ENCODE assay signal across 1 cellular context in genomic region chr3:97970929-97971460, GRCh38.
TF ChIP-seq lines count a peak whose summit lies in the region.

No MANE protein-coding gene starts in this region.

TF ChIP-seq in GM23338, 12 proteins besides CTCF, POLR2A, EP300 and RAD21 (continued from another document):
- TF ChIP-seq ZNF462 (CRISPR knock-in tag; IDR thresholded peaks at IDR 0.05) (no peak), POLR2AphosphoS5 (IDR thresholded peaks at IDR 0.05; ENCODE audit: low read depth) (no peak), NANOG (IDR thresholded peaks at IDR 0.05; ENCODE audit: borderline replicate concordance) (no peak), EZH2phosphoT487 (IDR thresholded peaks at IDR 0.05; ENCODE audit: unreplicated experiment) (no peak), REST (IDR thresholded peaks at IDR 0.05; ENCODE audit: unreplicated experiment) (no peak)
